Comparison of ENCODE assay signal across 15 cellular contexts in genomic region chr1:119565131-119565772, GRCh38. TPM values are rescaled to one million over a fixed set of nuclear protein-coding genes. Genes with fewer than 3 reads are reported as not detected.
DNase-seq lines count a peak whose midpoint lies in the region; ATAC-seq, FAIRE-seq and TF ChIP-seq lines count a peak whose summit lies in the region.
"Had no signal": no experiment of that assay in that cellular context is flagged by ENCODE, and none has a peak within 500 bp of the region (broad histone marks: within the 10 kb centered on the region; RNA-seq: fewer than 3 reads in every experiment).

No MANE protein-coding gene starts in this region.

- no peak for FAIRE-seq in keratinocyte (lab: Jason Lieb, UNC)
- FAIRE-seq: frontal cortex, HTR-8/SVneo had no signal

- peak; percentile 42 for ATAC-seq in GM18520 (IDR thresholded peaks at IDR 0.05; ENCODE audit: unreplicated experiment)
- ATAC-seq in HG02798 (IDR thresholded peaks at IDR 0.05; ENCODE audit: poor library complexity, unreplicated experiment), result peak; percentile 48
- no peak for ATAC-seq in HG03045 (IDR thresholded peaks at IDR 0.05; ENCODE audit: unreplicated experiment)

- peak overlapping the region; percentile 60 for H2AFZ ChIP-seq in keratinocyte (ENCODE audit: control insufficient read depth, low read length)
- H2AFZ ChIP-seq: parathyroid adenoma had no signal

- H3K27me3 ChIP-seq in keratinocyte (ENCODE audit: control insufficient read depth, extremely low read depth, insufficient read depth, low read length), result no peaks in the 10 kb centered on the region

- no peaks in the 10 kb centered on the region for H3K79me2 ChIP-seq in keratinocyte (ENCODE audit: control insufficient read depth, insufficient read depth, low read length)
- H3K79me2 ChIP-seq: parathyroid adenoma had no signal

- peaks cover 26% of the 10 kb centered on the region for H3K4me1 ChIP-seq in keratinocyte (ENCODE audit: control insufficient read depth, extremely low read depth, insufficient read depth, low read length)
- H3K4me1 ChIP-seq: parathyroid adenoma had no signal

- no peaks in the 10 kb centered on the region for H3K9me1 ChIP-seq in keratinocyte (ENCODE audit: control insufficient read depth, extremely low read depth, insufficient read depth, low read length)

- H3K9ac ChIP-seq in keratinocyte (ENCODE audit: control insufficient read depth, extremely low read depth, insufficient read depth, low read length), result peak overlapping the region; percentile 33
- H3K9ac ChIP-seq: parathyroid adenoma had no signal

- dilution Hi-C loops in keratinocyte (cut with MboI; ENCODE audit: extremely low pct_ligation_motif_present, low sequenced_read_pairs), result no loop called here

- H3K27ac ChIP-seq in keratinocyte (ENCODE audit: control insufficient read depth, insufficient read depth, low read length), result peak overlapping the region; percentile 38
- H3K27ac ChIP-seq: parathyroid adenoma had no signal

- H3K4me2 ChIP-seq in keratinocyte (ENCODE audit: control insufficient read depth, extremely low read depth, insufficient read depth, low read depth, low read length), result peak overlapping the region; percentile 48

- no peaks in the 10 kb centered on the region for H3K36me3 ChIP-seq in keratinocyte (ENCODE audit: control insufficient read depth in 2 of 2, extremely low read depth in 1 of 2, insufficient read depth in 2 of 2, low read length in 2 of 2)

- DNase-seq in NOMO-1 treated with DMSO at 0.1 percent for 48 hours (lab: John Stamatoyannopoulos, UW; ENCODE audit: unreplicated experiment) (peak; percentile 85), keratinocyte (ENCODE audit: low read depth, low spot score) (no peak), A172 (ENCODE audit: low spot score) (no peak), GM10266 (ENCODE audit: extremely low spot score) (no peak), AG08395 (ENCODE audit: low spot score) (no peak)
- DNase-seq: activated CD4-positive, alpha-beta T cell treated with anti-CD3 and anti-CD28 coated beads, Interleukin-2, amount 10 ng/mL, durations not matched to agents 24 days and 14 days; NCI-H1930; SHP77; stimulated activated CD4-positive, alpha-beta T cell treated with anti-CD3 and anti-CD28 coated beads, Interleukin-4, amount 100 ng/mL, for 1 hour had no signal

- no peak for TF ChIP-seq CTCF in keratinocyte (optimal IDR thresholded peaks at IDR 0.05 in 1 of 3, IDR thresholded peaks at IDR 0.05 in 1 of 3, conservative IDR thresholded peaks at IDR 0.05 in 1 of 3; ENCODE audit: extremely low read depth in 1 of 3, insufficient read depth in 2 of 3, low read length in 3 of 3)
- TF ChIP-seq CTCF in GM10266 (IDR thresholded peaks at IDR 0.05; ENCODE audit: control insufficient read depth, insufficient read depth, low read depth, missing control alignments), result no peak

- no peaks in the 10 kb centered on the region for H3K9me3 ChIP-seq in keratinocyte (ENCODE audit: control insufficient read depth, low read depth, low read length)

- H4K20me1 ChIP-seq in keratinocyte (ENCODE audit: control insufficient read depth, extremely low read depth, insufficient read depth, low read length), result no peaks in the 10 kb centered on the region

- H3K4me3 ChIP-seq in keratinocyte (ENCODE audit: control insufficient read depth in 2 of 3, extremely low read depth in 1 of 3, insufficient read depth in 2 of 3, low read depth in 1 of 3, low read length in 3 of 3), result no peak overlapping the region

RNA-seq across cellular contexts. Expression of gene HSD3B1, which starts 58.2 kb away (rescaled TPM):
- 0.34 to 0.50 TPM (median 0.48 TPM) in 3 replicates for polyA plus RNA-seq in keratinocyte
- polyA plus RNA-seq in keratinocyte (2011; ENCODE audit: low read depth), result not detected
- 0.56 and 0.66 TPM in 2 replicates for polyA plus RNA-seq in keratinocyte (2011; cell fraction: cytosol; rRNA removed)
- polyA plus RNA-seq in keratinocyte (2011; cell fraction: nucleus; rRNA removed), result 0.34 and 0.73 TPM in 2 replicates
- 0.18 and 0.21 TPM in 2 replicates for polyA plus RNA-seq in keratinocyte (2012; ENCODE audit: low replicate concordance)
- polyA minus RNA-seq in keratinocyte, result 0.16 to 0.49 TPM (median 0.22 TPM) in 3 replicates
- not detected for polyA minus RNA-seq in keratinocyte (2011; cell fraction: cytosol; rRNA and poly(A)+ RNA removed)
- not detected in 2 replicates for polyA minus RNA-seq in keratinocyte (2011; cell fraction: nucleus; rRNA and poly(A)+ RNA removed)
- total RNA-seq in A172 (2014; rRNA removed; shearing (Covaris generic)), result not detected in 2 replicates
- total RNA-seq: activated CD4-positive, alpha-beta T cell treated with anti-CD3 and anti-CD28 coated beads, Interleukin-2, amount 10 ng/mL, durations not matched to agents 24 days and 14 days; frontal cortex had no signal
